25 cellular contexts compared by ENCODE assay signal in the genomic region with DNA sequence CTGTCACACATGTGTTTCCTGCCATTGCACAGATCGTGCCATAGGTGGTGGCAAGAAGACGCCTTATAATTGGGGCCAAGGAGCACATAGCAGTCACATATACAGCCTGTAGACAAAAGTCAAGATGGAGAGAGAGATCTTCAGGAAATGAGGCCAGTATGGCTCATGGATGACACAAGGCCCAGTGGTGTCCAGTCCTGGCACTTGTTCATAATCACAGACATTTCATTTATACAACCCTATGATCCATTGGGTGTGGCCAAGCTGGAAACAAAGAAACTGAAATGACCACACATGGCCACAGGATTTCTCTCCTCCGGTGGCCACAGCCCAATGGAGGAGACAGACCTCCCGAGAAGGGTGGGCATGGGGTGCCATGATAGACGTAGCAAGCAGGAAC.
DNase-seq lines count a peak whose midpoint lies in the region; ATAC-seq and TF ChIP-seq lines count a peak whose summit lies in the region.
"Had no signal": no experiment of that assay in that cellular context is flagged by ENCODE, and none has a peak within 500 bp of the region (broad histone marks: within the 10 kb centered on the region; RNA-seq: fewer than 3 reads in every experiment).

No MANE protein-coding gene starts in this region.

- H2BK12ac ChIP-seq in neuronal stem cell (ENCODE audit: low read length): no peak overlapping the region

- H3K27me3 Mint-ChIP-seq in activated naive CD4-positive, alpha-beta T cell treated with anti-CD3 and anti-CD28 coated beads, Interleukin-2, amount 10 ng/mL, durations not matched to agents 7 days and 5 days: peaks cover 4% of the 10 kb centered on the region
- H3K27me3 Mint-ChIP-seq in activated T-cell treated with anti-CD3 and anti-CD28 coated beads, Interleukin-2, amount 50 U/mL, for 72 hours (ENCODE audit: low read depth): no peaks in the 10 kb centered on the region

- H3K36me3 Mint-ChIP-seq in activated naive CD4-positive, alpha-beta T cell treated with anti-CD3 and anti-CD28 coated beads, Interleukin-2, amount 10 ng/mL, durations not matched to agents 7 days and 5 days: no peaks in the 10 kb centered on the region
- H3K36me3 Mint-ChIP-seq in activated T-cell treated with anti-CD3 and anti-CD28 coated beads, Interleukin-2, amount 50 U/mL, for 72 hours (ENCODE audit: insufficient read depth in 2 of 2): no peaks in the 10 kb centered on the region

- no peak overlapping the region for H2AFZ ChIP-seq in neuronal stem cell (ENCODE audit: low read length)

- H3K4me3 Mint-ChIP-seq in activated naive CD4-positive, alpha-beta T cell treated with anti-CD3 and anti-CD28 coated beads, Interleukin-2, amount 10 ng/mL, durations not matched to agents 7 days and 5 days: no peak overlapping the region
- no peak overlapping the region for H3K4me3 Mint-ChIP-seq in activated T-cell treated with anti-CD3 and anti-CD28 coated beads, Interleukin-2, amount 50 U/mL, for 72 hours
- H3K4me3 Mint-ChIP-seq: activated T-cell treated with anti-CD3 and anti-CD28 coated beads, Interleukin-2, amount 50 U/mL, for 4 hours had no signal

- H3K36me3 ChIP-seq in RWPE2 (ENCODE audit: low read depth): no peaks in the 10 kb centered on the region
- no peaks in the 10 kb centered on the region for H3K36me3 ChIP-seq in esophagus squamous epithelium
- H3K36me3 ChIP-seq in neuronal stem cell (replicated peaks in 1 of 2; ENCODE audit: control insufficient read depth in 2 of 2, insufficient read depth in 2 of 2, low read length in 2 of 2): no peaks in the 10 kb centered on the region
- H3K36me3 ChIP-seq: adrenal gland, neutrophil, thoracic aorta had no signal

- no peak for TF ChIP-seq CTCF in RWPE2 (IDR thresholded peaks at IDR 0.05; ENCODE audit: poor library complexity, severe bottlenecking)
- TF ChIP-seq CTCF in esophagus squamous epithelium (IDR thresholded peaks at IDR 0.05): no peak

- H3K27ac ChIP-seq in RWPE2 (ENCODE audit: poor library complexity, severe bottlenecking): peak overlapping the region; percentile 95
- peak overlapping the region; percentile 56 to 89 (median 84) for H3K27ac ChIP-seq in esophagus squamous epithelium
- no peak overlapping the region for H3K27ac ChIP-seq in neuronal stem cell (replicated peaks; ENCODE audit: low read length)
- H3K27ac ChIP-seq: A549, body of pancreas, neutrophil, psoas muscle, thoracic aorta had no signal

- DNase-seq in AG20443 (ENCODE audit: low spot score): peak; percentile 62
- no peak for DNase-seq in RWPE2 (ENCODE audit: low spot score)
- no peak for DNase-seq in esophagus squamous epithelium (lab: John Stamatoyannopoulos, UW)
- DNase-seq in neuronal stem cell (ENCODE audit: low spot score): no peak
- DNase-seq in activated naive CD4-positive, alpha-beta T cell treated with anti-CD3 and anti-CD28 coated beads, Interleukin-2, amount 10 ng/mL, durations not matched to agents 7 days and 5 days: no peak
- no peak for DNase-seq in activated T-cell treated with anti-CD3 and anti-CD28 coated beads, Interleukin-2, amount 50 U/mL, for 72 hours
- DNase-seq: activated CD4-positive, alpha-beta T cell treated with anti-CD3 and anti-CD28 coated beads, Interleukin-2, amount 50 U/mL, for 1 hour; activated T-cell treated with anti-CD3 and anti-CD28 coated beads, Interleukin-2, amount 50 U/mL, for 4 hours; adrenal gland; body of pancreas; HCEC 1CT; MM.1S; NCI-H2107; NCI-H446; NCI-H774; psoas muscle; RPMI8226; stimulated activated naive CD4-positive, alpha-beta T cell treated with Interleukin-2 at 50 U/mL for 16 hours; T-helper 9 cell had no signal

- CTCF ChIA-PET in activated naive CD4-positive, alpha-beta T cell treated with anti-CD3 and anti-CD28 coated beads, Interleukin-2, amount 10 ng/mL, durations not matched to agents 7 days and 5 days (lab: Charles Lee): no interaction called here

- no peak overlapping the region for H3K27ac Mint-ChIP-seq in activated naive CD4-positive, alpha-beta T cell treated with anti-CD3 and anti-CD28 coated beads, Interleukin-2, amount 10 ng/mL, durations not matched to agents 7 days and 5 days
- H3K27ac Mint-ChIP-seq in activated T-cell treated with anti-CD3 and anti-CD28 coated beads, Interleukin-2, amount 50 U/mL, for 72 hours: no peak overlapping the region

- TF ChIP-seq POLR2A in esophagus squamous epithelium (IDR thresholded peaks at IDR 0.05): no peak

- no peak overlapping the region for H2BK120ac ChIP-seq in neuronal stem cell (ENCODE audit: low read depth, low read length)

- H3K14ac ChIP-seq in neuronal stem cell (ENCODE audit: low read length): no peak overlapping the region

- no peaks in the 10 kb centered on the region for H3K9me3 Mint-ChIP-seq in activated naive CD4-positive, alpha-beta T cell treated with anti-CD3 and anti-CD28 coated beads, Interleukin-2, amount 10 ng/mL, durations not matched to agents 7 days and 5 days
- peaks cover 0 to 3% of the 10 kb centered on the region in 2 donors for H3K9me3 Mint-ChIP-seq in activated T-cell treated with anti-CD3 and anti-CD28 coated beads, Interleukin-2, amount 50 U/mL, for 72 hours

- no peak overlapping the region for H3K9ac ChIP-seq in neuronal stem cell (ENCODE audit: low read depth, low read length, poor library complexity)

- H4K8ac ChIP-seq in neuronal stem cell (ENCODE audit: low read depth, low read length): no peak overlapping the region

- no peak overlapping the region for H3K23ac ChIP-seq in neuronal stem cell (ENCODE audit: low read depth, low read length, poor library complexity)

- H3K4me1 ChIP-seq in RWPE2 (ENCODE audit: insufficient read depth, poor library complexity, severe bottlenecking) (peaks cover 47% of the 10 kb centered on the region), esophagus squamous epithelium (peaks cover 15 to 76% (median 52%) of the 10 kb centered on the region in 3 donors), neuronal stem cell (ENCODE audit: control insufficient read depth in 2 of 2, insufficient read depth in 1 of 2, low read depth in 1 of 2, low read length in 2 of 2) (peaks cover 4 to 12% of the 10 kb centered on the region in 2 donors)
- H3K4me1 ChIP-seq: A549, body of pancreas, psoas muscle had no signal

- no peaks in the 10 kb centered on the region for H3K79me1 ChIP-seq in neuronal stem cell (ENCODE audit: low read depth, low read length)

- H2AK5ac ChIP-seq in neuronal stem cell (ENCODE audit: low read depth, low read length): peak overlapping the region; percentile 13

- 45 to 53% methylated on average over 5 of the region's 5 CpGs for WGBS in esophagus squamous epithelium, 2 donors
- whole genome bisulfite sequencing in neuronal stem cell (ENCODE audit: extremely low coverage in 2 of 2, insufficient read length in 2 of 2, insufficient replicate concordance in 1 of 2), 2 donors: no CpG with 5 or more reads among the region's 5 CpGs

- no peaks in the 10 kb centered on the region for H3K4me1 Mint-ChIP-seq in activated naive CD4-positive, alpha-beta T cell treated with anti-CD3 and anti-CD28 coated beads, Interleukin-2, amount 10 ng/mL, durations not matched to agents 7 days and 5 days
- H3K4me1 Mint-ChIP-seq in activated T-cell treated with anti-CD3 and anti-CD28 coated beads, Interleukin-2, amount 50 U/mL, for 72 hours (ENCODE audit: low read depth): peaks cover 11% of the 10 kb centered on the region

- H2BK15ac ChIP-seq in neuronal stem cell (ENCODE audit: low read length): peak overlapping the region; percentile 6

- H4K91ac ChIP-seq in neuronal stem cell (ENCODE audit: low read depth, low read length, poor library complexity): no peak overlapping the region

- H3K27me3 ChIP-seq in RWPE2 (ENCODE audit: insufficient read depth, poor library complexity, severe bottlenecking) (no peaks in the 10 kb centered on the region), esophagus squamous epithelium (no peaks in the 10 kb centered on the region), neuronal stem cell (ENCODE audit: control insufficient read depth in 3 of 3, insufficient read depth in 3 of 3, low read depth in 1 of 3, low read length in 3 of 3) (no peaks in the 10 kb centered on the region)
- H3K27me3 ChIP-seq: adrenal gland, body of pancreas, neutrophil had no signal

- no peak overlapping the region for H3K4ac ChIP-seq in neuronal stem cell (ENCODE audit: low read length)

- H3K4me2 ChIP-seq in neuronal stem cell (ENCODE audit: insufficient read depth, low read length, poor library complexity, severe bottlenecking): no peak overlapping the region
- H3K4me2 ChIP-seq: A549 had no signal

- no peak overlapping the region for H2BK5ac ChIP-seq in neuronal stem cell (ENCODE audit: low read length)

- no peak overlapping the region for H3K4me3 ChIP-seq in RWPE2 (ENCODE audit: severe bottlenecking)
- no peak overlapping the region for H3K4me3 ChIP-seq in esophagus squamous epithelium
- H3K4me3 ChIP-seq in neuronal stem cell (ENCODE audit: low read length in 2 of 2): no peak overlapping the region
- H3K4me3 ChIP-seq: A549, adrenal gland, body of pancreas, K562, psoas muscle, thoracic aorta had no signal

- H3K9me3 ChIP-seq in RWPE2 (ENCODE audit: severe bottlenecking): no peaks in the 10 kb centered on the region
- no peaks in the 10 kb centered on the region for H3K9me3 ChIP-seq in esophagus squamous epithelium
- H3K9me3 ChIP-seq in neuronal stem cell (replicated peaks in 1 of 2; ENCODE audit: control insufficient read depth in 2 of 2, insufficient read depth in 1 of 2, low read depth in 1 of 2, low read length in 2 of 2): no peaks in the 10 kb centered on the region
- H3K9me3 ChIP-seq: A549, adrenal gland, body of pancreas, neutrophil, psoas muscle, thoracic aorta had no signal

- ATAC-seq in RWPE2 (ENCODE audit: low read depth): no peak
- no peak for ATAC-seq in GM21717 (IDR thresholded peaks at IDR 0.05; ENCODE audit: unreplicated experiment)
- ATAC-seq in activated T-cell treated with anti-CD3 and anti-CD28 coated beads, Interleukin-2, amount 50 U/mL, for 72 hours (replicated peaks in 1 of 2): no peak
- ATAC-seq in HG03520 (IDR thresholded peaks at IDR 0.05; ENCODE audit: unreplicated experiment): no peak
- ATAC-seq: A549; activated T-cell treated with anti-CD3 and anti-CD28 coated beads, Interleukin-2, amount 50 U/mL, for 4 hours; body of pancreas; K562; psoas muscle had no signal

- H3K18ac ChIP-seq in neuronal stem cell (ENCODE audit: low read length): no peak overlapping the region

- intact Hi-C loops in esophagus squamous epithelium (cut with DNase I): no loop called here
